In the genomic region with DNA sequence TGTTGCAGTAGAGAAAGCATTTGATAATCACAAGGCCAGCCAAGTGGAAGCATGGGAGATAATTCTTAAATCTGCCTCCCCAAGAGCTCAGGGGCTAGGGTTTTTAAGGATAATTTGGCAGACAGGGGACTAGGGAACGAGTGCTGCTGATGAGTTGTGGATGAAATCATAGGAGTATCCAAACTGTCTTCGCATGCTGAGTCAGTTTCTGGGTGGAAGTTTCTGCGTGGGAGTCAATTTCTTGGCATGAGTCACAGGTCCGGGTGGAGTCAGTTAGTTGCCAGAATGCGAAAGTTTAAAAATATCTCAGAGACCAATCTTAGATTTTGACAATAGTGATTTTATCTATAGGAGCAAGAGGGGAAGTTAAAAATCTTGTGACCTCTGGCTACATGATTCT, we compare ENCODE assay signal across 10 cellular contexts.
DNase-seq lines count a peak whose midpoint lies in the region; ATAC-seq and TF ChIP-seq lines count a peak whose summit lies in the region.
"Had no signal": no experiment of that assay in that cellular context is flagged by ENCODE, and none has a peak within 500 bp of the region (broad histone marks: within the 10 kb centered on the region; RNA-seq: fewer than 3 reads in every experiment).

No MANE protein-coding gene starts in this region.

- peaks cover 2% of the 10 kb centered on the region for H3K27me3 Mint-ChIP-seq in activated naive CD8-positive, alpha-beta T cell treated with anti-CD3 and anti-CD28 coated beads, Interleukin-2, amount 50 U/mL, for 24 hours
- peaks cover 4 to 5% of the 10 kb centered on the region in 2 donors for H3K27me3 Mint-ChIP-seq in CD8-positive, alpha-beta memory T cell

- TF ChIP-seq CTCF in AG10803 (conservative IDR thresholded peaks at IDR 0.05; ENCODE audit: low read length) (no peak), lower lobe of right lung (IDR thresholded peaks at IDR 0.05) (no peak)

- ATAC-seq in HG02852 (IDR thresholded peaks at IDR 0.05; ENCODE audit: unreplicated experiment), result peak; percentile 62
- ATAC-seq in activated naive CD8-positive, alpha-beta T cell treated with anti-CD3 and anti-CD28 coated beads, Interleukin-2, amount 50 U/mL, for 24 hours, result peak; percentile 54
- ATAC-seq in lower lobe of right lung, result peak; percentile 52 to 56
- ATAC-seq in GM19328 (IDR thresholded peaks at IDR 0.05; ENCODE audit: unreplicated experiment), result no peak
- ATAC-seq in GM19397 (IDR thresholded peaks at IDR 0.05; ENCODE audit: unreplicated experiment), result no peak
- ATAC-seq in HG03520 (IDR thresholded peaks at IDR 0.05; ENCODE audit: unreplicated experiment), result no peak

- peak overlapping the region; percentile 11 for H3K27ac Mint-ChIP-seq in activated naive CD8-positive, alpha-beta T cell treated with anti-CD3 and anti-CD28 coated beads, Interleukin-2, amount 50 U/mL, for 24 hours
- no peak overlapping the region for H3K27ac Mint-ChIP-seq in CD8-positive, alpha-beta memory T cell

- H3K9me3 Mint-ChIP-seq in activated naive CD8-positive, alpha-beta T cell treated with anti-CD3 and anti-CD28 coated beads, Interleukin-2, amount 50 U/mL, for 24 hours, result peaks cover 13% of the 10 kb centered on the region
- H3K9me3 Mint-ChIP-seq in CD8-positive, alpha-beta memory T cell, result peaks cover 0 to 11% (median 4%) of the 10 kb centered on the region in 5 donors

- H3K9me3 ChIP-seq in lower lobe of right lung, result peaks cover 8% of the 10 kb centered on the region
- no peaks in the 10 kb centered on the region for H3K9me3 ChIP-seq in CD8-positive, alpha-beta memory T cell (ENCODE audit: low read length)

- no peaks in the 10 kb centered on the region for H3K36me3 Mint-ChIP-seq in activated naive CD8-positive, alpha-beta T cell treated with anti-CD3 and anti-CD28 coated beads, Interleukin-2, amount 50 U/mL, for 24 hours (ENCODE audit: low read depth)
- no peaks in the 10 kb centered on the region for H3K36me3 Mint-ChIP-seq in CD8-positive, alpha-beta memory T cell

- POLR2A ChIA-PET in CD8-positive, alpha-beta memory T cell (lab: Charles Lee), result no interaction called here

- H3K4me3 Mint-ChIP-seq in activated naive CD8-positive, alpha-beta T cell treated with anti-CD3 and anti-CD28 coated beads, Interleukin-2, amount 50 U/mL, for 24 hours, result no peak overlapping the region
- no peak overlapping the region for H3K4me3 Mint-ChIP-seq in CD8-positive, alpha-beta memory T cell

- H3K4me3 ChIP-seq in AG10803 (ENCODE audit: low read length) (no peak overlapping the region), lower lobe of right lung (no peak overlapping the region)
- no peak overlapping the region for H3K4me3 ChIP-seq in CD8-positive, alpha-beta memory T cell (ENCODE audit: low read length)

- peaks cover 16% of the 10 kb centered on the region for H3K4me1 Mint-ChIP-seq in activated naive CD8-positive, alpha-beta T cell treated with anti-CD3 and anti-CD28 coated beads, Interleukin-2, amount 50 U/mL, for 24 hours
- peaks cover 0 to 5% (median 0%) of the 10 kb centered on the region in 3 donors for H3K4me1 Mint-ChIP-seq in CD8-positive, alpha-beta memory T cell

- no peaks in the 10 kb centered on the region for H3K36me3 ChIP-seq in lower lobe of right lung
- H3K36me3 ChIP-seq in CD8-positive, alpha-beta memory T cell (ENCODE audit: insufficient read depth, low read length), result no peaks in the 10 kb centered on the region

- DNase-seq in AG10803 (ENCODE audit: low read depth) (peak; percentile 49), lower lobe of right lung (no peak)
- peak; percentile 4 for DNase-seq in activated naive CD8-positive, alpha-beta T cell treated with anti-CD3 and anti-CD28 coated beads, Interleukin-2, amount 50 U/mL, for 24 hours
- no peak for DNase-seq in CD8-positive, alpha-beta memory T cell
- DNase-seq: NCI-H510A treated with DMSO at 0.1 percent for 48 hours, SW 1271 had no signal

- no peaks in the 10 kb centered on the region for H3K4me1 ChIP-seq in lower lobe of right lung
- H3K4me1 ChIP-seq in CD8-positive, alpha-beta memory T cell (ENCODE audit: insufficient read depth, low read length), result no peaks in the 10 kb centered on the region

- CTCF ChIA-PET in CD8-positive, alpha-beta memory T cell (lab: Charles Lee), result interaction anchor here (0.6 kb wide), 1 partner anchor 331 kb away, joined by 3 read pairs; no protein-coding TSS in a partner anchor

- H3K27me3 ChIP-seq in lower lobe of right lung (ENCODE audit: low read depth), result no peaks in the 10 kb centered on the region
- H3K27me3 ChIP-seq in CD8-positive, alpha-beta memory T cell (ENCODE audit: insufficient read depth, low read length, poor library complexity, severe bottlenecking), result no peaks in the 10 kb centered on the region

- H3K27ac ChIP-seq in lower lobe of right lung, result no peak overlapping the region
- no peak overlapping the region for H3K27ac ChIP-seq in CD8-positive, alpha-beta memory T cell (ENCODE audit: low read depth, low read length)

- intact Hi-C loops in lower lobe of right lung (cut with DNase I), result no loop called here

Comparison
In these comparisons a context has a peak if more than half of its experiments do, and no peak if none do; other contexts are left out.
1. DNase-seq: peak in AG10803 (single experiment) and activated naive CD8-positive, alpha-beta T cell treated with anti-CD3 and anti-CD28 coated beads, Interleukin-2, amount 50 U/mL, for 24 hours (single experiment); none in lower lobe of right lung (single experiment) and CD8-positive, alpha-beta memory T cell (0 of 5).
2. ATAC-seq: peak in HG02852 (single experiment), activated naive CD8-positive, alpha-beta T cell treated with anti-CD3 and anti-CD28 coated beads, Interleukin-2, amount 50 U/mL, for 24 hours (single experiment) and lower lobe of right lung (2 of 2); none in GM19328 (single experiment), GM19397 (single experiment) and HG03520 (single experiment).